ENCODE assay signal across 1 cellular context in the genomic region with DNA sequence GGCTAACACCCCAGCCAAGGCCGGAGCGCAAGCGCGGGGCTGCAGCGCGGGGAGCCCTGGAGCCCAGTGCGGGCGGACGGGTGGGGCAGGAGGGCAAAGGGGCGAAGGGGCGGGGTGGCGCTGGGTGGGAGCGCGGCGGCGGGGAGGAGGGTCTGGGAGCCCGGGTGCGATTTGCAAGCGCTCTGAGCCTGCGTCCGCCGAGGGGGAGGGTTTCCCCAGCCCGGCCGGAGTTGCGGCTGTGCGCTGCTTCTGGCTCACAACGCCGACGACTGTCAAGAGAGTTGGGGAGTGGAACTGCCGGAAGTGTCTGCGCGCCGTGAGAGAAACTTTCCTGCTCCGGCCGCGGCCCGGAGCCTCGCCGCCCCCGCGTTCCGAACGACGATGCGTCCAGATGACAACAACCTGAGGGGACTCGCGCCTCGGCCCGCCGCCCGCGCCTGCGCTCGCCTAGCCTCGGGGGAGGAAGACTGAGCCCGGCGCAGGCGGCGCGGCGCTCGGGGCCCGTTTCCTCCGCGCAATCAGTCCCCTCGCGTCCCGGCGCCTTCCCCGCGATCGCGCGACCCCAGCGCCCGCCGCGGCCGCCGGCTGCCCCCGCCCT.
TF ChIP-seq lines count a peak whose summit lies in the region.

A gene with protein sequence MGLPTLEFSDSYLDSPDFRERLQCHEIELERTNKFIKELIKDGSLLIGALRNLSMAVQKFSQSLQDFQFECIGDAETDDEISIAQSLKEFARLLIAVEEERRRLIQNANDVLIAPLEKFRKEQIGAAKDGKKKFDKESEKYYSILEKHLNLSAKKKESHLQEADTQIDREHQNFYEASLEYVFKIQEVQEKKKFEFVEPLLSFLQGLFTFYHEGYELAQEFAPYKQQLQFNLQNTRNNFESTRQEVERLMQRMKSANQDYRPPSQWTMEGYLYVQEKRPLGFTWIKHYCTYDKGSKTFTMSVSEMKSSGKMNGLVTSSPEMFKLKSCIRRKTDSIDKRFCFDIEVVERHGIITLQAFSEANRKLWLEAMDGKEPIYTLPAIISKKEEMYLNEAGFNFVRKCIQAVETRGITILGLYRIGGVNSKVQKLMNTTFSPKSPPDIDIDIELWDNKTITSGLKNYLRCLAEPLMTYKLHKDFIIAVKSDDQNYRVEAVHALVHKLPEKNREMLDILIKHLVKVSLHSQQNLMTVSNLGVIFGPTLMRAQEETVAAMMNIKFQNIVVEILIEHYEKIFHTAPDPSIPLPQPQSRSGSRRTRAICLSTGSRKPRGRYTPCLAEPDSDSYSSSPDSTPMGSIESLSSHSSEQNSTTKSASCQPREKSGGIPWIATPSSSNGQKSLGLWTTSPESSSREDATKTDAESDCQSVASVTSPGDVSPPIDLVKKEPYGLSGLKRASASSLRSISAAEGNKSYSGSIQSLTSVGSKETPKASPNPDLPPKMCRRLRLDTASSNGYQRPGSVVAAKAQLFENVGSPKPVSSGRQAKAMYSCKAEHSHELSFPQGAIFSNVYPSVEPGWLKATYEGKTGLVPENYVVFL (plus strand): TSS at position 257 of the 598 bp plus-strand sequence. CDS start 391 bp downstream, outside the sequence.

TF ChIP-seq in HepG2, 621 proteins besides CTCF, POLR2A, EP300 and RAD21 (continued from another document and continues in another):
- TF ChIP-seq, protein P1, sequence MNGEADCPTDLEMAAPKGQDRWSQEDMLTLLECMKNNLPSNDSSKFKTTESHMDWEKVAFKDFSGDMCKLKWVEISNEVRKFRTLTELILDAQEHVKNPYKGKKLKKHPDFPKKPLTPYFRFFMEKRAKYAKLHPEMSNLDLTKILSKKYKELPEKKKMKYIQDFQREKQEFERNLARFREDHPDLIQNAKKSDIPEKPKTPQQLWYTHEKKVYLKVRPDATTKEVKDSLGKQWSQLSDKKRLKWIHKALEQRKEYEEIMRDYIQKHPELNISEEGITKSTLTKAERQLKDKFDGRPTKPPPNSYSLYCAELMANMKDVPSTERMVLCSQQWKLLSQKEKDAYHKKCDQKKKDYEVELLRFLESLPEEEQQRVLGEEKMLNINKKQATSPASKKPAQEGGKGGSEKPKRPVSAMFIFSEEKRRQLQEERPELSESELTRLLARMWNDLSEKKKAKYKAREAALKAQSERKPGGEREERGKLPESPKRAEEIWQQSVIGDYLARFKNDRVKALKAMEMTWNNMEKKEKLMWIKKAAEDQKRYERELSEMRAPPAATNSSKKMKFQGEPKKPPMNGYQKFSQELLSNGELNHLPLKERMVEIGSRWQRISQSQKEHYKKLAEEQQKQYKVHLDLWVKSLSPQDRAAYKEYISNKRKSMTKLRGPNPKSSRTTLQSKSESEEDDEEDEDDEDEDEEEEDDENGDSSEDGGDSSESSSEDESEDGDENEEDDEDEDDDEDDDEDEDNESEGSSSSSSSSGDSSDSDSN (CRISPR knock-in tag; IDR thresholded peaks at IDR 0.05), result peak; percentile 70
- TF ChIP-seq HHEX (CRISPR knock-in tag; IDR thresholded peaks at IDR 0.05) (no peak), HNRNPH1 (optimal IDR thresholded peaks at IDR 0.05; ENCODE audit: low read depth, low read length) (no peak), ZBTB25 (CRISPR knock-in tag; IDR thresholded peaks at IDR 0.05) (no peak; the same call in 1 of the 2 replicates), SRSF9 (IDR thresholded peaks at IDR 0.05; ENCODE audit: borderline replicate concordance, insufficient read depth, low read depth, low read length, poor library complexity, severe bottlenecking) (no peak), ZNF367 (CRISPR knock-in tag; IDR thresholded peaks at IDR 0.05; ENCODE audit: borderline replicate concordance) (no peak), ZNF644 (CRISPR knock-in tag; IDR thresholded peaks at IDR 0.05; ENCODE audit: low read depth) (no peak), CBFB (CRISPR knock-in tag; IDR thresholded peaks at IDR 0.05) (no peak), MYC (CRISPR knock-in tag; IDR thresholded peaks at IDR 0.05; ENCODE audit: borderline replicate concordance) (peak; percentile 22; the same call in 1 of the 2 replicates), ZNF850 (CRISPR knock-in tag; conservative IDR thresholded peaks at IDR 0.05) (no peak), PHF8 (CRISPR knock-in tag; IDR thresholded peaks at IDR 0.05) (peak; percentile 53; the same call in 1 of the 2 replicates), MED13 (CRISPR knock-in tag; IDR thresholded peaks at IDR 0.05) (peak; percentile 55; the same call in 1 of the 2 replicates), JUN (CRISPR knock-in tag; IDR thresholded peaks at IDR 0.05) (no peak), ZSCAN25 (CRISPR knock-in tag; IDR thresholded peaks at IDR 0.05) (no peak), ZNF766 (CRISPR knock-in tag; IDR thresholded peaks at IDR 0.05; ENCODE audit: borderline replicate concordance) (peak; percentile 59; the same call in 1 of the 2 replicates), RXRA (CRISPR knock-in tag; IDR thresholded peaks at IDR 0.05) (0 out of 2 replicates have a peak, but pooled peaks have one; percentile 18), SAFB2 (CRISPR knock-in tag; IDR thresholded peaks at IDR 0.05; ENCODE audit: borderline replicate concordance, low read depth) (no peak), NFIC (IDR thresholded peaks at IDR 0.05; ENCODE audit: low read length) (no peak), ZNF710 (CRISPR knock-in tag; IDR thresholded peaks at IDR 0.05; ENCODE audit: borderline replicate concordance) (0 out of 2 replicates have a peak, but pooled peaks have one; percentile 24), ZFX (CRISPR knock-in tag; IDR thresholded peaks at IDR 0.05; ENCODE audit: low read depth) (peak; percentile 48; the same call in 1 of the 2 replicates), ZNF629 (CRISPR knock-in tag; conservative IDR thresholded peaks at IDR 0.05) (0 out of 2 replicates have a peak, but pooled peaks have one; percentile 23), ISL2 (CRISPR knock-in tag; IDR thresholded peaks at IDR 0.05) (peak; percentile 34; the same call in 1 of the 2 replicates), TAF1 (CRISPR knock-in tag; IDR thresholded peaks at IDR 0.05) (peak; percentile 51), CREM (IDR thresholded peaks at IDR 0.05) (no peak), CREM (CRISPR knock-in tag; IDR thresholded peaks at IDR 0.05) (no peak), TCF12 (IDR thresholded peaks at IDR 0.05) (no peak), TCF12 (CRISPR knock-in tag; IDR thresholded peaks at IDR 0.05) (no peak), ATF5 (CRISPR knock-in tag; IDR thresholded peaks at IDR 0.05; ENCODE audit: low read depth) (no peak), NBN (conservative IDR thresholded peaks at IDR 0.05) (no peak), ZFP36L1 (CRISPR knock-in tag; IDR thresholded peaks at IDR 0.05) (no peak), ZNF280B (CRISPR knock-in tag; IDR thresholded peaks at IDR 0.05; ENCODE audit: borderline replicate concordance) (no peak), THAP8 (CRISPR knock-in tag; IDR thresholded peaks at IDR 0.05; ENCODE audit: borderline replicate concordance) (no peak), CBX2 (IDR thresholded peaks at IDR 0.05; ENCODE audit: low read depth, low read length) (no peak), CBX2 (CRISPR knock-in tag; IDR thresholded peaks at IDR 0.05; ENCODE audit: low read depth) (no peak), ZNF563 (CRISPR knock-in tag; IDR thresholded peaks at IDR 0.05) (0 out of 2 replicates have a peak, but pooled peaks have one; percentile 37), ZNF24 (IDR thresholded peaks at IDR 0.05) (no peak), ZNF792 (CRISPR knock-in tag; IDR thresholded peaks at IDR 0.05) (no peak), NCOR1 (IDR thresholded peaks at IDR 0.05; ENCODE audit: borderline replicate concordance, low read length) (no peak), ZNF431 (CRISPR knock-in tag; IDR thresholded peaks at IDR 0.05; ENCODE audit: borderline replicate concordance, low read depth) (no peak), ZNF256 (CRISPR knock-in tag; conservative IDR thresholded peaks at IDR 0.05) (no peak), HDAC1 (CRISPR knock-in tag; IDR thresholded peaks at IDR 0.05) (peak; percentile 61), SP4 (CRISPR knock-in tag; IDR thresholded peaks at IDR 0.05) (no peak)
- TF ChIP-seq, protein P2, sequence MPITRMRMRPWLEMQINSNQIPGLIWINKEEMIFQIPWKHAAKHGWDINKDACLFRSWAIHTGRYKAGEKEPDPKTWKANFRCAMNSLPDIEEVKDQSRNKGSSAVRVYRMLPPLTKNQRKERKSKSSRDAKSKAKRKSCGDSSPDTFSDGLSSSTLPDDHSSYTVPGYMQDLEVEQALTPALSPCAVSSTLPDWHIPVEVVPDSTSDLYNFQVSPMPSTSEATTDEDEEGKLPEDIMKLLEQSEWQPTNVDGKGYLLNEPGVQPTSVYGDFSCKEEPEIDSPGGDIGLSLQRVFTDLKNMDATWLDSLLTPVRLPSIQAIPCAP (CRISPR knock-in tag; IDR thresholded peaks at IDR 0.05; ENCODE audit: low read depth), result no peak
- TF ChIP-seq, protein P3, sequence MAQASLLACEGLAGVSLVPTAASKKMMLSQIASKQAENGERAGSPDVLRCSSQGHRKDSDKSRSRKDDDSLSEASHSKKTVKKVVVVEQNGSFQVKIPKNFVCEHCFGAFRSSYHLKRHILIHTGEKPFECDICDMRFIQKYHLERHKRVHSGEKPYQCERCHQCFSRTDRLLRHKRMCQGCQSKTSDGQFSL (CRISPR knock-in tag; IDR thresholded peaks at IDR 0.05), result no peak
- TF ChIP-seq, protein P4, sequence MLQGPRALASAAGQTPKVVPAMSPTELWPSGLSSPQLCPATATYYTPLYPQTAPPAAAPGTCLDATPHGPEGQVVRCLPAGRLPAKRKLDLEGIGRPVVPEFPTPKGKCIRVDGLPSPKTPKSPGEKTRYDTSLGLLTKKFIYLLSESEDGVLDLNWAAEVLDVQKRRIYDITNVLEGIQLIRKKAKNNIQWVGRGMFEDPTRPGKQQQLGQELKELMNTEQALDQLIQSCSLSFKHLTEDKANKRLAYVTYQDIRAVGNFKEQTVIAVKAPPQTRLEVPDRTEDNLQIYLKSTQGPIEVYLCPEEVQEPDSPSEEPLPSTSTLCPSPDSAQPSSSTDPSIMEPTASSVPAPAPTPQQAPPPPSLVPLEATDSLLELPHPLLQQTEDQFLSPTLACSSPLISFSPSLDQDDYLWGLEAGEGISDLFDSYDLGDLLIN (CRISPR knock-in tag; IDR thresholded peaks at IDR 0.05; ENCODE audit: borderline replicate concordance), result no peak
